Comparison of ENCODE assay signal across 8 cellular contexts in the genomic region with DNA sequence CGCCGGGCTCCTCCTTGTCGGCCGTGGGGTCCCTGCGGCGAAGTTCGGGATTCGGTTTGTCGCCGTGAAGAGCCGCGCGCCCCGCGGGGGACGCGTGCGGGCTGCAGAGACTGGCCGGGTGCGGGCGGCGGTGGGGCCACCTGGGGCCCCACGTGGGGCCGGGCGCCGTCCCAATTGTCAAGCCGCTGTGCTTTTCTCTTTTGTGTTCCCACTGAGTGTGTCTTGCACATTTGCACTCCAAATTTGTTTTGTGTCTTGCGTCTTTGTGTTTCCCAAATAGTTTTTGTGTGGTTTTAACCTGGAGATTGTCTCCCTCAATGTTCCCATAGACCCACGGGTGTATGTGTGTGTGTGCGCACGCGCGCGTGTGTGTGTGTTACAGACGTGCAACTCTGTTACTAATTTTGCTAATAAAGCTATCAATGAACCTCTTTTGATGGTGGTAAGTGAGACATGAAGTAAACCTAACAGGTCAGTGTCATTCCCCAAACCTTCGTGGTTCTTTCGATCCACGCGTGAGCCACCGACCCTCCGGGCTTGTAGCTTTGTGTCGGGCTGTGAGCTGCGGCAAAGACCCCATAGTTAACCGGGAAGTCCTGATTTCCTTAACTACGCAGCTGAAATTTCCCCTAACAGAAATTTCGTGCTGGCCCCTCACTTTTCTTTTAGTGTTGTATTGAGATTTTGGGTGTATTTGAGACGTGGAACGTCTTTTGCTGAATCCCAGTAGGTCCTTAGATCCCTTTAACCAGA. TPM values are rescaled to one million over a fixed set of nuclear protein-coding genes. Genes with fewer than 3 reads are reported as not detected.
DNase-seq lines count a peak whose midpoint lies in the region; ATAC-seq and TF ChIP-seq lines count a peak whose summit lies in the region.

No MANE protein-coding gene starts in this region.

- BruUV-seq in Calu3 (replicated peaks; lab: Mats Ljungman, UMichigan) = no TSS peak

- no peaks in the 10 kb centered on the region for H3K27me3 Mint-ChIP-seq in Calu3 (ENCODE audit: unreplicated experiment)
- H3K27me3 Mint-ChIP-seq in activated T-cell treated with anti-CD3 and anti-CD28 coated beads, Interleukin-2, amount 50 U/mL, for 24 hours = no peaks in the 10 kb centered on the region
- H3K27me3 Mint-ChIP-seq in nephron progenitor cell (ENCODE audit: low read depth, poor library complexity) = peaks cover 17% of the 10 kb centered on the region

- peak; percentile 42 for ATAC-seq in GM21529 (IDR thresholded peaks at IDR 0.05; ENCODE audit: unreplicated experiment)

- peak; percentile 14 for DNase-seq in Calu3
- peak; percentile 55 for DNase-seq in NB4 (ENCODE audit: low read depth)
- DNase-seq in activated T-cell treated with anti-CD3 and anti-CD28 coated beads, Interleukin-2, amount 50 U/mL, for 24 hours = no peak
- peak; percentile 40 for DNase-seq in fibroblast of gingiva (ENCODE audit: low read depth)
- DNase-seq in nephron progenitor cell = no peak
- DNase-seq in SJCRH30 = no peak

- H3K27me3 ChIP-seq in subcutaneous abdominal adipose tissue (ENCODE audit: control insufficient read depth in 5 of 5, insufficient read depth in 4 of 5, low read length in 5 of 5) = peaks cover 0 to 3% (median 0%) of the 10 kb centered on the region in 5 donors
- peaks cover 19% of the 10 kb centered on the region for H3K27me3 ChIP-seq in SJCRH30

- H3K4me1 ChIP-seq in subcutaneous abdominal adipose tissue (ENCODE audit: control insufficient read depth in 5 of 5, insufficient read depth in 5 of 5, low read length in 5 of 5) = peaks cover 1 to 17% (median 12%) of the 10 kb centered on the region in 5 donors
- no peaks in the 10 kb centered on the region for H3K4me1 ChIP-seq in SJCRH30

- H3K4me3 Mint-ChIP-seq in Calu3 (ENCODE audit: low read depth, unreplicated experiment) (peak overlapping the region; percentile 67), nephron progenitor cell (peak overlapping the region; percentile 96)
- H3K4me3 Mint-ChIP-seq in activated T-cell treated with anti-CD3 and anti-CD28 coated beads, Interleukin-2, amount 50 U/mL, for 24 hours = peak overlapping the region; percentile 98

- H3K4me1 Mint-ChIP-seq in Calu3 (ENCODE audit: low read depth, unreplicated experiment) (peaks cover 7% of the 10 kb centered on the region), nephron progenitor cell (peaks cover 24% of the 10 kb centered on the region)
- H3K4me1 Mint-ChIP-seq in activated T-cell treated with anti-CD3 and anti-CD28 coated beads, Interleukin-2, amount 50 U/mL, for 24 hours (ENCODE audit: low read depth) = peaks cover 55% of the 10 kb centered on the region

- peak overlapping the region; percentile 87 for H3K27ac Mint-ChIP-seq in Calu3 (ENCODE audit: unreplicated experiment)
- peak overlapping the region; percentile 99 for H3K27ac Mint-ChIP-seq in activated T-cell treated with anti-CD3 and anti-CD28 coated beads, Interleukin-2, amount 50 U/mL, for 24 hours
- H3K27ac Mint-ChIP-seq in nephron progenitor cell = peak overlapping the region; percentile 96

- H3K9me3 ChIP-seq in subcutaneous abdominal adipose tissue (ENCODE audit: control insufficient read depth in 5 of 5, low read length in 5 of 5) (peaks cover 0 to 6% (median 4%) of the 10 kb centered on the region in 5 donors), SJCRH30 (replicated peaks) (no peaks in the 10 kb centered on the region)

- CTCF ChIA-PET in Calu3 (lab: Charles Lee) = no interaction called here

- H3K9ac ChIP-seq in subcutaneous abdominal adipose tissue (ENCODE audit: low read length in 5 of 5) = peak overlapping the region; percentile 53 to 85 (median 70)

- TF ChIP-seq CTCF in Calu3 (IDR thresholded peaks at IDR 0.05; ENCODE audit: unreplicated experiment) (no peak), NB4 (IDR thresholded peaks at IDR 0.05; ENCODE audit: low read depth, low read length) (no peak), nephron progenitor cell (IDR thresholded peaks at IDR 0.05) (no peak)

- H3K9me3 Mint-ChIP-seq in Calu3 (ENCODE audit: low read depth, unreplicated experiment) (peaks cover 7% of the 10 kb centered on the region), nephron progenitor cell (peaks cover 41% of the 10 kb centered on the region)
- peaks cover 3% of the 10 kb centered on the region for H3K9me3 Mint-ChIP-seq in activated T-cell treated with anti-CD3 and anti-CD28 coated beads, Interleukin-2, amount 50 U/mL, for 24 hours

- peaks cover 17% of the 10 kb centered on the region for H3K36me3 Mint-ChIP-seq in Calu3 (ENCODE audit: insufficient read depth, unreplicated experiment)
- peaks cover 26% of the 10 kb centered on the region for H3K36me3 Mint-ChIP-seq in activated T-cell treated with anti-CD3 and anti-CD28 coated beads, Interleukin-2, amount 50 U/mL, for 24 hours (ENCODE audit: low read depth)
- H3K36me3 Mint-ChIP-seq in nephron progenitor cell (ENCODE audit: low read depth) = peaks cover 25% of the 10 kb centered on the region

- intact Hi-C loops in Calu3 (cut with micrococcal nuclease; ENCODE audit: unreplicated experiment) = loop anchor here (5.0 kb wide), 1 partner anchor 52 kb away; no protein-coding TSS in a partner anchor

- TF ChIP-seq POLR2A in NB4 (IDR thresholded peaks at IDR 0.05; ENCODE audit: extremely low read depth, insufficient read length) = no peak

- H3K36me3 ChIP-seq in subcutaneous abdominal adipose tissue (ENCODE audit: control insufficient read depth in 5 of 5, insufficient read depth in 5 of 5, low read length in 5 of 5) (no peaks in the 10 kb centered on the region), SJCRH30 (no peaks in the 10 kb centered on the region)

- peak overlapping the region; percentile 47 for H3K27ac ChIP-seq in subcutaneous abdominal adipose tissue (ENCODE audit: low read depth, low read length)
- H3K27ac ChIP-seq in SJCRH30 = no peak overlapping the region

- peak overlapping the region; percentile 77 for H3K4me3 ChIP-seq in NB4 (ENCODE audit: low read depth, low read length)
- H3K4me3 ChIP-seq in subcutaneous abdominal adipose tissue (ENCODE audit: low read depth in 1 of 5, low read length in 5 of 5) = peak overlapping the region; percentile 53 to 87 (median 81)
- H3K4me3 ChIP-seq in SJCRH30 = no peak overlapping the region

RNA-seq across cellular contexts. Expression of gene PRDM2, which starts 0.7 kb away (rescaled TPM):
- total RNA-seq in Calu3 (2022) = 26.9 and 29.9 TPM in 2 replicates
- total RNA-seq in SJCRH30 (2014; rRNA removed; shearing (Covaris generic)) = 25.2 and 28.4 TPM in 2 replicates

Comparison
In these comparisons a context has a peak if more than half of its experiments do, and no peak if none do; other contexts are left out.
1. DNase-seq: peak in Calu3 (single experiment), NB4 (single experiment) and fibroblast of gingiva (single experiment); none in activated T-cell treated with anti-CD3 and anti-CD28 coated beads, Interleukin-2, amount 50 U/mL, for 24 hours (single experiment), nephron progenitor cell (single experiment) and SJCRH30 (0 of 2).
2. Peak in every context shown above with its lines, with median percentiles within 50 percentile points of each other: H3K27ac Mint-ChIP-seq and H3K4me3 Mint-ChIP-seq.